16 cellular contexts compared by ENCODE assay signal in the genomic region with DNA sequence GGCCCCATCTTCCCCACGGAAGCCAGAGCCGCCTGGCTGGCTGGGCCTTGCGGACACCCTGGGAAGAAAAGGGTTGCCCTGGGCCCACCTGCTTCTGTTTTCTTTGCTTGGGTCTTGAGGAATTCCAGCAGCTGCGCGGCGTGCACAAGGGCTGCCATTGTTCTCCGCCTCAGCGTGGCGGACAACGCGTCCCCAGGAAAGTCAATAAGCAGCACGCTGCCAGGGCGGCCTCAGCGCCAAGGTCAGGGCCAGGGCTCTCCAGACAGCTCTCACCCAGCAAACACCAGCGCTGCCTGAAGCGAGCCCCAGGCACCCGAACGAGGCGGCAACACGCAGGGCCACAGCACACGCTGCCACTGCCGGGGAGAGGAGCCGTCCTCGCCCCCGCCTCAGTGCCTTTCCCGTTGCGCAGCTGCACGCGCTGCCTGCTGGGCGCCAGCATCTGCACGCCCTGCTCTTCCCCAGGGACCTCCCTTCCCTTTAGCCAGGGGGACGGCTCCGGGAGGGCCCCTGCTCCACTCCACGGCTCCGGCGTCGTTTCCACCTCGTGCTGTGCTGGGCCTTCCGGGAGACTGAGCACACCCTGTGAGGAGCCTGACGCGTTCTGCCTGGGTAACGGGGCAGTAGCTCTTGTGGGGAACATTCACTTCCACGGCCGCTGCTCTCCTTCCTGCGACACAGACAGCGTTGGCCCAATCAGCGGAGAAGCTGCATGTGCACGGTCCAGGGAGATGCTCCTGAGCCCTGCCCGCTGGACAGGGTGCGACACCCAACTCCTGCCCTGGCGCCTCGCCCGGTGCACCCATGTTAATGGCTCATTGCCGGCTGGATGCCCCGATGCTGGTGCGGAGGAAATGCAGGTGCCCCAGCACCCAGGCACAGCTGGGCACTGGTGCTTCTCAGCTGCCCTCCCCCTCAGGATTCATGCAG.
DNase-seq lines count a peak whose midpoint lies in the region; ATAC-seq lines count a peak whose summit lies in the region.
"Had no signal": no experiment of that assay in that cellular context is flagged by ENCODE, and none has a peak within 500 bp of the region (broad histone marks: within the 10 kb centered on the region; RNA-seq: fewer than 3 reads in every experiment).

No MANE protein-coding gene starts in this region.

- DNase-seq in COLO829 (ENCODE audit: low spot score) (peak; percentile 40), NCI-H345 (lab: John Stamatoyannopoulos, UW) (peak; percentile 45), hippocampal formation (lab: John Stamatoyannopoulos, UW) (peak; percentile 87 to 88), putamen (ENCODE audit: low spot score) (peak; percentile 92), NCI-H82 (lab: John Stamatoyannopoulos, UW) (no peak)
- DNase-seq: activated CD8-positive, alpha-beta T cell treated with anti-CD3 and anti-CD28 coated beads for 36 hours; activated T-cell treated with anti-CD3 and anti-CD28 coated beads, Interleukin-2, amount 50 U/mL, for 72 hours; cerebellar nuclear complex; KG1; NCI-H1436 treated with DMSO at 0.1 percent for 48 hours; Peyer's patch; stimulated activated naive B cell treated with anti-CD40 and anti-IgM and Interleukin-4, amounts not matched to agents 10 μg/mL and 1 μg/mL and 100 μg/mL, for 72 hours; T-cell; WERI-Rb-1 had no signal

- ATAC-seq in HG02840 (IDR thresholded peaks at IDR 0.05; ENCODE audit: low FRiP score, unreplicated experiment) (no peak), HG03520 (IDR thresholded peaks at IDR 0.05; ENCODE audit: unreplicated experiment) (no peak)
- ATAC-seq: activated CD8-positive, alpha-beta T cell treated with anti-CD3 and anti-CD28 coated beads for 36 hours; activated T-cell treated with anti-CD3 and anti-CD28 coated beads, Interleukin-2, amount 50 U/mL, for 72 hours; stimulated activated naive B cell treated with anti-CD40 and anti-IgM and Interleukin-4, amounts not matched to agents 10 μg/mL and 1 μg/mL and 100 μg/mL, for 72 hours; T-cell had no signal
